Comparison of ENCODE assay signal across 9 cellular contexts in the genomic region with DNA sequence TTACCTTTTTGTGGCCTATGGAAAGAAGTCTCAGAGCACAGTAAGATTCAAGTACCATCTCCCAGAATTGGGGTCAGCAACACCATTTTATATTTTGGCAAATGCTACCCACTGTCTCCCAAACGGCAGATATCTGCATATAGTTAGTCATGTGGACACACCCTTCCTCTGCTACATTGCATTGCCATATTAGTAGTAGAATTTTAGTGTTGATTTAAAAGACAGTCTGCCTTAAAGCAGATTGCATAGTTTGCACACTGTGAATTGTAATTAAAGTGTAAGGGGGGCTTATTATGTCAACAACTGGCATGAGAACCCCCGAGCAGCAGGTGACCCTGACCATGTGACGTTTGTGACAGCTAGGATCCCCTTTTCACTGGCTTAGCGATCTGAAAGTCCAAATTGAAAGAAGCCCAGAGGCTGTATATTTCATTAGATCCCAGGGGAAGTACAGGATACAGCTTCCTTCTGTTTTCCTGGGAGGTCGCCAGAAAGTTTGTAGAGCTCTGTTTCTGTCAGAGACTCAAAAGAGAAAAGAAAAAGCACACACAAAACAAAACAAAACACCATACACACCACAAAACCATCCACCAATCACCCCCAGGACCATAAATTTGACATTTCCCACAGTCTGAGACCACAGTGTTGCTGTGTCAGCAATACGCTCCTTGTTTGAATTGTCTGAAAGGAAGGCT.
A peak's percentile ranks its signal among the peaks of the same experiment; 100 is the strongest.
DNase-seq lines count a peak whose midpoint lies in the region; ATAC-seq and TF ChIP-seq lines count a peak whose summit lies in the region.
"Had no signal": no experiment of that assay in that cellular context is flagged by ENCODE, and none has a peak within 500 bp of the region (broad histone marks: within the 10 kb centered on the region; RNA-seq: fewer than 3 reads in every experiment).

No MANE protein-coding gene starts in this region.

- ATAC-seq in left lobe of liver, result peak; percentile 28
- no peak for ATAC-seq in HG02623 (IDR thresholded peaks at IDR 0.05; ENCODE audit: unreplicated experiment)

- peak overlapping the region; percentile 63 for H3K27ac ChIP-seq in mammary epithelial cell (ENCODE audit: insufficient read depth, low read depth, low read length)
- peak overlapping the region; percentile 66 to 68 for H3K27ac ChIP-seq in tibial artery

- peaks cover 7% of the 10 kb centered on the region for H3K4me1 Mint-ChIP-seq in T-helper 1 cell treated with Interleukin-12 subunit alpha and Interleukin-12 subunit beta and Interleukin-4 antibody, amounts not matched to agents 30 μg/mL and 1 μg/mL, for 36 hours (ENCODE audit: low read depth)
- H3K4me1 Mint-ChIP-seq: CD4-positive, CD25-positive, alpha-beta regulatory T cell had no signal

- peaks cover 30% of the 10 kb centered on the region for H3K4me1 ChIP-seq in mammary epithelial cell (ENCODE audit: insufficient read depth, low read length)
- peaks cover 0 to 67% (median 24%) of the 10 kb centered on the region in 4 donors for H3K4me1 ChIP-seq in tibial artery

- peak overlapping the region; percentile 9 to 29 (median 22) for H3K4me3 ChIP-seq in mammary epithelial cell (replicated peaks in 1 of 3; ENCODE audit: insufficient read depth in 1 of 3, low read depth in 2 of 3, low read length in 3 of 3)
- H3K4me3 ChIP-seq in tibial artery, result peak overlapping the region; percentile 40 to 48

- dilution Hi-C loops in mammary epithelial cell (cut with HindIII; ENCODE audit: low sequenced_read_pairs), result no loop called here

- H3K36me3 Mint-ChIP-seq in T-helper 1 cell treated with Interleukin-12 subunit alpha and Interleukin-12 subunit beta and Interleukin-4 antibody, amounts not matched to agents 30 μg/mL and 1 μg/mL, for 36 hours (ENCODE audit: low read depth), result no peaks in the 10 kb centered on the region
- H3K36me3 Mint-ChIP-seq: CD4-positive, CD25-positive, alpha-beta regulatory T cell had no signal

- H4K20me1 ChIP-seq in mammary epithelial cell (ENCODE audit: insufficient read depth, low read length), result no peaks in the 10 kb centered on the region

- H3K36me3 ChIP-seq in mammary epithelial cell (ENCODE audit: insufficient read depth, low read length), result no peaks in the 10 kb centered on the region
- no peaks in the 10 kb centered on the region for H3K36me3 ChIP-seq in tibial artery

- CTCF ChIA-PET in mammary epithelial cell (lab: Charles Lee; ENCODE audit: low non-redundant PET), result no interaction called here

- peak overlapping the region; percentile 62 for H2AFZ ChIP-seq in mammary epithelial cell (ENCODE audit: low read depth, low read length)

- no peaks in the 10 kb centered on the region for H3K9me3 Mint-ChIP-seq in T-helper 1 cell treated with Interleukin-12 subunit alpha and Interleukin-12 subunit beta and Interleukin-4 antibody, amounts not matched to agents 30 μg/mL and 1 μg/mL, for 36 hours
- H3K9me3 Mint-ChIP-seq: CD4-positive, CD25-positive, alpha-beta regulatory T cell had no signal

- TF ChIP-seq CTCF in mammary epithelial cell (conservative IDR thresholded peaks at IDR 0.05 in 1 of 2, IDR thresholded peaks at IDR 0.05 in 1 of 2; ENCODE audit: extremely low read depth in 1 of 2, insufficient read depth in 1 of 2, low read depth in 1 of 2, low read length in 2 of 2), result no peak
- no peak for TF ChIP-seq CTCF in tibial artery (IDR thresholded peaks at IDR 0.05)

- no peaks in the 10 kb centered on the region for H3K27me3 ChIP-seq in mammary epithelial cell (ENCODE audit: insufficient read depth, low read length)
- H3K27me3 ChIP-seq in tibial artery, result no peaks in the 10 kb centered on the region

- peak overlapping the region; percentile 76 for H3K4me2 ChIP-seq in mammary epithelial cell (ENCODE audit: insufficient read depth, low read depth, low read length)

- H3K9ac ChIP-seq in mammary epithelial cell (ENCODE audit: insufficient read depth, low read length), result peak overlapping the region; percentile 53

- peaks cover 9% of the 10 kb centered on the region for H3K27me3 Mint-ChIP-seq in T-helper 1 cell treated with Interleukin-12 subunit alpha and Interleukin-12 subunit beta and Interleukin-4 antibody, amounts not matched to agents 30 μg/mL and 1 μg/mL, for 36 hours (ENCODE audit: low read depth)

- no peak overlapping the region for H3K27ac Mint-ChIP-seq in T-helper 1 cell treated with Interleukin-12 subunit alpha and Interleukin-12 subunit beta and Interleukin-4 antibody, amounts not matched to agents 30 μg/mL and 1 μg/mL, for 36 hours
- H3K27ac Mint-ChIP-seq: CD4-positive, CD25-positive, alpha-beta regulatory T cell had no signal

- no peaks in the 10 kb centered on the region for H3K9me3 ChIP-seq in mammary epithelial cell (replicated peaks; ENCODE audit: insufficient read depth, low read length)
- no peaks in the 10 kb centered on the region for H3K9me3 ChIP-seq in tibial artery

- intact Hi-C loops in mammary epithelial cell (cut with micrococcal nuclease) (loop anchor here (1.0 kb wide), 1 partner anchor 84 kb away; no protein-coding TSS in a partner anchor), tibial artery (cut with DNase I; ENCODE audit: low total_unique reads) (no loop called here)

- WGBS in mammary epithelial cell (ENCODE audit: low coverage, missing lambda C conversion rate), result 35% methylated on average over 6 of the region's 6 CpGs

- H3K4me3 Mint-ChIP-seq in T-helper 1 cell treated with Interleukin-12 subunit alpha and Interleukin-12 subunit beta and Interleukin-4 antibody, amounts not matched to agents 30 μg/mL and 1 μg/mL, for 36 hours, result peak overlapping the region; percentile 1
- H3K4me3 Mint-ChIP-seq: CD4-positive, CD25-positive, alpha-beta regulatory T cell had no signal

- DNase-seq in T-helper 1 cell (no peak), mammary epithelial cell (peak; percentile 38), left lobe of liver (ENCODE audit: low spot score) (no peak), tibial artery (no peak), ACHN (no peak), superior temporal gyrus (ENCODE audit: extremely low spot score) (no peak)
- DNase-seq: CD4-positive, CD25-positive, alpha-beta regulatory T cell had no signal

- peaks cover 19% of the 10 kb centered on the region for H3K79me2 ChIP-seq in mammary epithelial cell (ENCODE audit: insufficient read depth, low read length)

- in situ Hi-C loops in mammary epithelial cell (cut with MboI; ENCODE audit: low sequenced_read_pairs in 2 of 2) (loop anchor here in 1 of 2 donors (25.0 kb wide), 1 partner anchor 92 kb away; no protein-coding TSS in a partner anchor), ACHN (cut with HindIII; ENCODE audit: low pct_ligation_motif_present, low pct_unique_long_range_greater_than_20kb, low sequenced_read_pairs) (no loop called here)

- no TSS peak for BruUV-seq in mammary epithelial cell (replicated peaks; lab: Mats Ljungman, UMichigan)
